In genomic region chr16:28981517-28981916, GRCh38 we compare ENCODE assay signal across 10 cellular contexts. TPM values are rescaled to one million over a fixed set of nuclear protein-coding genes. Genes with fewer than 3 reads are reported as not detected.
DNase-seq lines count a peak whose midpoint lies in the region; ATAC-seq and TF ChIP-seq lines count a peak whose summit lies in the region.
"Had no signal": no experiment of that assay in that cellular context is flagged by ENCODE, and none has a peak within 500 bp of the region (broad histone marks: within the 10 kb centered on the region; RNA-seq: fewer than 3 reads in every experiment).

No MANE protein-coding gene starts in this region.

- H3K4me2 ChIP-seq in PC-3 (ENCODE audit: low read length), result no peak overlapping the region

- no peak overlapping the region for H3K9ac ChIP-seq in PC-3 (ENCODE audit: low read length)
- H3K9ac ChIP-seq: BLaER1 treated with 17β-estradiol and CSF1 and Interleukin-3, amounts not matched to agents 10 nM and 100 nM had no signal

- CTCF ChIA-PET in PC-3 (lab: Charles Lee), result no interaction called here

- no TSS peak for BruUV-seq in PC-3 (replicated peaks; lab: Mats Ljungman, UMichigan)

- POLR2A ChIA-PET in PC-3 (lab: Charles Lee; ENCODE audit: unreplicated experiment), result no interaction called here

- H3F3A ChIP-seq in PC-3 (ENCODE audit: low read length, unreplicated experiment), result no peaks in the 10 kb centered on the region

- no peaks in the 10 kb centered on the region for H3K9me2 ChIP-seq in PC-3 (replicated peaks; ENCODE audit: low read length)

- no peaks in the 10 kb centered on the region for H4K20me1 ChIP-seq in PC-3 (ENCODE audit: low read length)

- TF ChIP-seq CTCF in PC-3 (conservative IDR thresholded peaks at IDR 0.05; ENCODE audit: low read depth, low read length), result peak; percentile 76

- no peaks in the 10 kb centered on the region for H3K4me1 ChIP-seq in PC-3 (ENCODE audit: insufficient read depth, low read length)

- H3K4me3 ChIP-seq in PC-3 (ENCODE audit: low read length), result no peak overlapping the region
- H3K4me3 ChIP-seq: BLaER1 treated with 17β-estradiol and CSF1 and Interleukin-3, amounts not matched to agents 10 nM and 100 nM had no signal

- H3K9me3 ChIP-seq in PC-3 (ENCODE audit: low read length), result no peaks in the 10 kb centered on the region

- ATAC-seq in PC-3 (peak; percentile 43; the same call in 1 of the 2 replicates), HG03139 (IDR thresholded peaks at IDR 0.05; ENCODE audit: unreplicated experiment) (no peak), HG02759 (IDR thresholded peaks at IDR 0.05; ENCODE audit: unreplicated experiment) (no peak)

- no peaks in the 10 kb centered on the region for H3K27me3 ChIP-seq in PC-3 (ENCODE audit: low read length)
- H3K27me3 ChIP-seq: BLaER1 treated with 17β-estradiol and CSF1 and Interleukin-3, amounts not matched to agents 10 nM and 100 nM had no signal

- H2AFZ ChIP-seq in PC-3 (ENCODE audit: low read length), result no peak overlapping the region

- peaks cover 6% of the 10 kb centered on the region; the same call in 1 of the 2 replicates for H3K36me3 ChIP-seq in PC-3 (ENCODE audit: low read depth, low read length)

- no peak overlapping the region for H3K27ac ChIP-seq in PC-3 (ENCODE audit: low read length)
- H3K27ac ChIP-seq: BLaER1 treated with 17β-estradiol and CSF1 and Interleukin-3, amounts not matched to agents 10 nM and 100 nM had no signal

- intact Hi-C loops in PC-3 (cut with micrococcal nuclease), result no loop called here

- peak; percentile 23 for DNase-seq in NOMO-1 treated with DMSO at 0.1 percent for 48 hours (lab: John Stamatoyannopoulos, UW; ENCODE audit: unreplicated experiment)
- no peak for DNase-seq in NOMO-1 treated with dmso at 0.1 percent for 144 hours (lab: John Stamatoyannopoulos, UW; ENCODE audit: unreplicated experiment)
- peak; percentile 58 for DNase-seq in PC-3
- peak; percentile 9 for DNase-seq in effector CD8-positive, alpha-beta T cell (lab: John Stamatoyannopoulos, UW)
- DNase-seq in stimulated activated CD4-positive, alpha-beta T cell treated with anti-CD3 and anti-CD28 coated beads, Interleukin-4, amount 100 ng/mL, for 1 hour, result peak; percentile 50
- DNase-seq in medulla oblongata (ENCODE audit: extremely low spot score), result no peak
- DNase-seq: NCI-H1048 had no signal

- H3K79me2 ChIP-seq in PC-3 (ENCODE audit: low read length), result no peaks in the 10 kb centered on the region

RNA-seq across cellular contexts. Expression of gene LAT, which starts 3.3 kb away (rescaled TPM):
- 0.29 and 1.0 TPM in 2 replicates for total RNA-seq in PC-3 (2014; rRNA removed)

RNA-seq across cellular contexts. Expression of gene SPNS1, which starts 6.9 kb away (rescaled TPM):
- 44.8 and 50.6 TPM in 2 replicates for total RNA-seq in PC-3 (2014; rRNA removed)

RNA-seq across cellular contexts. Expression of gene NFATC2IP, which starts 30.8 kb away (rescaled TPM):
- 33.3 and 43.9 TPM in 2 replicates for total RNA-seq in PC-3 (2014; rRNA removed)

RNA-seq across cellular contexts. Expression of gene CD19, which starts 49.7 kb away (rescaled TPM):
- total RNA-seq in PC-3 (2014; rRNA removed), result not detected in 2 replicates

RNA-seq across cellular contexts. Expression of gene RABEP2, which starts 56.5 kb away (rescaled TPM):
- total RNA-seq in PC-3 (2014; rRNA removed), result 40.2 and 43.3 TPM in 2 replicates

Comparison
In these comparisons a context has a peak if more than half of its experiments do, and no peak if none do; other contexts are left out.
1. DNase-seq: peak in NOMO-1 treated with DMSO at 0.1 percent for 48 hours (single experiment), PC-3 (single experiment), effector CD8-positive, alpha-beta T cell (single experiment) and stimulated activated CD4-positive, alpha-beta T cell treated with anti-CD3 and anti-CD28 coated beads, Interleukin-4, amount 100 ng/mL, for 1 hour (single experiment); none in NOMO-1 treated with dmso at 0.1 percent for 144 hours (single experiment) and medulla oblongata (single experiment).